In genomic region chr7:144198934-144199333, GRCh38 we compare ENCODE assay signal across 6 cellular contexts. TPM values are rescaled to one million over a fixed set of nuclear protein-coding genes. Genes with fewer than 3 reads are reported as not detected.
"Had no signal": no experiment of that assay in that cellular context is flagged by ENCODE, and none has a peak within 500 bp of the region (broad histone marks: within the 10 kb centered on the region; RNA-seq: fewer than 3 reads in every experiment).

No MANE protein-coding gene starts in this region.

RNA-seq across cellular contexts. Expression of gene ARHGEF35, which starts 3.3 kb away (rescaled TPM):
- total RNA-seq: HFFc6 had no signal
- polyA plus RNA-seq: HepG2 had no signal

RNA-seq across cellular contexts. Expression of gene CTAGE4, which starts 15.7 kb away (rescaled TPM):
- total RNA-seq: HepG2, HFFc6 had no signal
- polyA plus RNA-seq: HepG2, IgD-negative memory B cell had no signal

RNA-seq across cellular contexts. Expression of gene OR2A42, which starts 40.5 kb away (rescaled TPM):
- total RNA-seq: H4, H7, HepG2, HFFc6, HT1080 had no signal
- polyA plus RNA-seq: HepG2, IgD-negative memory B cell had no signal
